8 cellular contexts compared by ENCODE assay signal in the genomic region with DNA sequence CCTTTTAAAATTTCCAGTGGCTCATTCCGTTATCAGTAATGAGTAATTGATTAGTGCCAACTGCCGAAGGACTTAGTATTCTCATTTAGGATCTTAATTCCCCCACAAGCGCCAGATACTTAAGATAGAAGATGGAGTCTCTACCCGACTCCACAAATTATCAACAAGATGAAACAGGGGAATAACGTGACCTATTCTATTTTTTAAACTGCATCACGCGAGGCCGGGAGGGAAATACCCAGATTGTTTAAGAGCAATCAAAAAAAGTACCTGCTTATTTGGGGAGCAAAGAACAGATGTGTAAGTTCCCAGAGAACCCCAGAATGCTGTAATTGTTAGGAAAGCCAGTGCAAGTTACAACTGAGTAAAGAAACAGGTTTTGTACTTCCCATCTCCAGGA. TPM values are rescaled to one million over a fixed set of nuclear protein-coding genes. Genes with fewer than 3 reads are reported as not detected.
DNase-seq lines count a peak whose midpoint lies in the region; ATAC-seq, FAIRE-seq and TF ChIP-seq lines count a peak whose summit lies in the region.

No MANE protein-coding gene starts in this region.

- TSS peak; percentile 59 for BruUV-seq in Calu3 (replicated peaks; lab: Mats Ljungman, UMichigan)

- no peaks in the 10 kb centered on the region for H3K27me3 ChIP-seq in pancreas

- H3K27ac Mint-ChIP-seq in Calu3 (ENCODE audit: unreplicated experiment): peak overlapping the region; percentile 78
- H3K27ac Mint-ChIP-seq in dendritic cell treated with granulocyte-macrophage colony-stimulating factor and Interleukin-4, amounts not matched to agents 40 ng/mL and 50 ng/mL, for 4 days: peak overlapping the region; percentile 99

- intact Hi-C loops in Calu3 (cut with micrococcal nuclease; ENCODE audit: unreplicated experiment): loop anchor here (1.0 to 2.0 kb wide), 2 partner anchors 149 to 211 kb away; no protein-coding TSS in a partner anchor
- intact Hi-C loops in dendritic cell treated with granulocyte-macrophage colony-stimulating factor and Interleukin-4, amounts not matched to agents 40 ng/mL and 50 ng/mL, for 4 days (cut with micrococcal nuclease): loop anchor here (1.0 to 10.0 kb wide), 2 partner anchors 149 to 209 kb away; no protein-coding TSS in a partner anchor
- intact Hi-C loops in pancreas (cut with DNase I): loop anchor here in 2 of 3 donors (5.0 to 10.0 kb wide), 2 partner anchors 146 to 209 kb away; no protein-coding TSS in a partner anchor

- peaks cover 0 to 5% (median 2%) of the 10 kb centered on the region in 3 donors for H3K4me1 ChIP-seq in pancreas

- no peaks in the 10 kb centered on the region for H3K36me3 ChIP-seq in pancreas

- peak overlapping the region; percentile 82 for H3K4me3 ChIP-seq in LNCaP clone FGC (ENCODE audit: low read depth, low read length)
- H3K4me3 ChIP-seq in pancreas: peak overlapping the region; percentile 62 to 91 (median 86)

- TF ChIP-seq CTCF in Calu3 (IDR thresholded peaks at IDR 0.05; ENCODE audit: unreplicated experiment): no peak
- no peak for TF ChIP-seq CTCF in LNCaP clone FGC (IDR thresholded peaks at IDR 0.05; ENCODE audit: control insufficient read depth, extremely low read depth, insufficient read depth)
- TF ChIP-seq CTCF in pancreas (IDR thresholded peaks at IDR 0.05): no peak

- no peak for FAIRE-seq in pancreas (lab: Jason Lieb, UNC)

- H3K27me3 Mint-ChIP-seq in Calu3 (ENCODE audit: unreplicated experiment): no peaks in the 10 kb centered on the region
- H3K27me3 Mint-ChIP-seq in dendritic cell treated with granulocyte-macrophage colony-stimulating factor and Interleukin-4, amounts not matched to agents 40 ng/mL and 50 ng/mL, for 4 days: no peaks in the 10 kb centered on the region

- CTCF ChIA-PET in Calu3 (lab: Charles Lee): interaction anchor here (1.4 to 3.1 kb wide), 6 partner anchors 30 to 200 kb away, joined by 3 to 132 read pairs (median 6); no protein-coding TSS in a partner anchor

- no peaks in the 10 kb centered on the region for H3K9me3 Mint-ChIP-seq in Calu3 (ENCODE audit: low read depth, unreplicated experiment)
- H3K9me3 Mint-ChIP-seq in dendritic cell treated with granulocyte-macrophage colony-stimulating factor and Interleukin-4, amounts not matched to agents 40 ng/mL and 50 ng/mL, for 4 days: no peaks in the 10 kb centered on the region

- peaks cover 33% of the 10 kb centered on the region for H3K36me3 Mint-ChIP-seq in Calu3 (ENCODE audit: insufficient read depth, unreplicated experiment)
- H3K36me3 Mint-ChIP-seq in dendritic cell treated with granulocyte-macrophage colony-stimulating factor and Interleukin-4, amounts not matched to agents 40 ng/mL and 50 ng/mL, for 4 days (ENCODE audit: low read depth): peaks cover 25% of the 10 kb centered on the region

- no peak for ATAC-seq in pancreas
- ATAC-seq in esophagus mucosa: no peak
- ATAC-seq in GM21786 (IDR thresholded peaks at IDR 0.05; ENCODE audit: unreplicated experiment): no peak
- no peak for ATAC-seq in GM19463 (IDR thresholded peaks at IDR 0.05; ENCODE audit: unreplicated experiment)

- peak overlapping the region; percentile 97 for H3K4me3 Mint-ChIP-seq in Calu3 (ENCODE audit: low read depth, unreplicated experiment)
- H3K4me3 Mint-ChIP-seq in dendritic cell treated with granulocyte-macrophage colony-stimulating factor and Interleukin-4, amounts not matched to agents 40 ng/mL and 50 ng/mL, for 4 days: peak overlapping the region; percentile 99

- H3K27ac ChIP-seq in pancreas: peak overlapping the region; percentile 95 to 99 (median 98)

- WGBS in pancreas, 2 donors: 5 to 7% methylated on average over 8 of the region's 8 CpGs

- DNase-seq in Calu3 (no peak), LNCaP clone FGC (ENCODE audit: low read depth) (no peak), pancreas (no peak)
- no peak for DNase-seq in stimulated activated CD4-positive, alpha-beta T cell treated with anti-CD3 and anti-CD28 coated beads, Interleukin-2, amount 100 ng/mL, for 24 hours

- H3K9me3 ChIP-seq in pancreas: no peaks in the 10 kb centered on the region

- H3K4me1 Mint-ChIP-seq in Calu3 (ENCODE audit: low read depth, unreplicated experiment): no peaks in the 10 kb centered on the region
- H3K4me1 Mint-ChIP-seq in dendritic cell treated with granulocyte-macrophage colony-stimulating factor and Interleukin-4, amounts not matched to agents 40 ng/mL and 50 ng/mL, for 4 days (ENCODE audit: low read depth): peaks cover 43% of the 10 kb centered on the region

RNA-seq across cellular contexts. Expression of a gene that starts 1.1 kb away (rescaled TPM):
- total RNA-seq in Calu3 (2022) (15.3 and 15.8 TPM in 2 replicates), pancreas (10 to 100 TPM; 15.7 to 28.6 (median 20.0) TPM), esophagus mucosa (14.5 TPM)
- 1 to 10 TPM; 6.7 to 7.0 TPM for polyA plus RNA-seq in pancreas

RNA-seq across cellular contexts. Expression of a gene that starts 29.0 kb away (rescaled TPM):
- total RNA-seq in Calu3 (2022) (3.9 and 5.1 TPM in 2 replicates), pancreas (1 to 10 TPM; 5.6 to 9.3 (median 7.4) TPM), esophagus mucosa (5.7 TPM)
- polyA plus RNA-seq in pancreas: 1 to 10 TPM; 3.9 to 7.4 TPM
